Comparison of ENCODE assay signal across 29 cellular contexts in genomic region chr12:52533686-52534470, GRCh38. TPM values are rescaled to one million over a fixed set of nuclear protein-coding genes. Genes with fewer than 3 reads are reported as not detected.
DNase-seq lines count a peak whose midpoint lies in the region; ATAC-seq, FAIRE-seq and TF ChIP-seq lines count a peak whose summit lies in the region.
"Had no signal": no experiment of that assay in that cellular context is flagged by ENCODE, and none has a peak within 500 bp of the region (broad histone marks: within the 10 kb centered on the region; RNA-seq: fewer than 3 reads in every experiment).

No MANE protein-coding gene starts in this region.

- in situ Hi-C loops in mammary epithelial cell (cut with MboI; ENCODE audit: low sequenced_read_pairs in 2 of 2) (no loop called here), K562 (cut with MboI) (no loop called here)

- dilution Hi-C loops in mammary epithelial cell (cut with HindIII; ENCODE audit: low sequenced_read_pairs): no loop called here

- 46% methylated on average over 9 of the region's 10 CpGs for WGBS in mammary epithelial cell (ENCODE audit: low coverage, missing lambda C conversion rate)
- 6% methylated on average over 10 of the region's 10 CpGs for WGBS in K562 (ENCODE audit: insufficient coverage, low coverage, missing lambda C conversion rate)
- WGBS in neuronal stem cell (ENCODE audit: extremely low coverage in 2 of 2, insufficient read length in 2 of 2, insufficient replicate concordance in 1 of 2), 2 donors: no CpG with 5 or more reads among the region's 10 CpGs

- H3K9ac ChIP-seq in mammary epithelial cell (ENCODE audit: insufficient read depth, low read length) (no peak overlapping the region), K562 (ENCODE audit: insufficient read depth in 1 of 2, low read depth in 2 of 2, low read length in 2 of 2) (no peak overlapping the region), neuronal stem cell (ENCODE audit: low read depth, low read length, poor library complexity) (no peak overlapping the region)
- H3K9ac ChIP-seq: BLaER1 treated with 17β-estradiol and CSF1 and Interleukin-3, amounts not matched to agents 10 nM and 100 nM had no signal

- ATAC-seq in K562 (no peak), upper lobe of right lung (no peak), HG03025 (IDR thresholded peaks at IDR 0.05; ENCODE audit: low FRiP score, unreplicated experiment) (no peak)

- H4K8ac ChIP-seq in neuronal stem cell (ENCODE audit: low read depth, low read length): no peak overlapping the region

- TF ChIP-seq EP300 in K562 (IDR thresholded peaks at IDR 0.05; ENCODE audit: low read length): no peak

- H2BK15ac ChIP-seq in neuronal stem cell (ENCODE audit: low read length): no peak overlapping the region

- H2AFZ ChIP-seq in mammary epithelial cell (ENCODE audit: low read depth, low read length) (no peak overlapping the region), K562 (ENCODE audit: low read depth, low read length) (no peak overlapping the region), neuronal stem cell (ENCODE audit: low read length) (no peak overlapping the region)
- H2AFZ ChIP-seq: PC-9 had no signal

- H3K27me3 ChIP-seq in breast epithelium (no peaks in the 10 kb centered on the region), mammary epithelial cell (ENCODE audit: insufficient read depth, low read length) (no peaks in the 10 kb centered on the region), K562 (ENCODE audit: control insufficient read depth in 2 of 2, insufficient read depth in 2 of 2, low read length in 2 of 2) (peaks cover 7 to 37% of the 10 kb centered on the region in 2 experiments; a peak in 4 of 5 replicates), neuronal stem cell (ENCODE audit: control insufficient read depth in 3 of 3, insufficient read depth in 3 of 3, low read depth in 1 of 3, low read length in 3 of 3) (no peaks in the 10 kb centered on the region), upper lobe of right lung (no peaks in the 10 kb centered on the region)
- H3K27me3 ChIP-seq: BLaER1 treated with 17β-estradiol and CSF1 and Interleukin-3, amounts not matched to agents 10 nM and 100 nM had no signal

- no peak for TF ChIP-seq CTCF in breast epithelium (IDR thresholded peaks at IDR 0.05)
- TF ChIP-seq CTCF in mammary epithelial cell (conservative IDR thresholded peaks at IDR 0.05 in 1 of 2, IDR thresholded peaks at IDR 0.05 in 1 of 2; ENCODE audit: extremely low read depth in 1 of 2, insufficient read depth in 1 of 2, low read depth in 1 of 2, low read length in 2 of 2): no peak
- TF ChIP-seq CTCF in K562 (IDR thresholded peaks at IDR 0.05 in 2 of 3, conservative IDR thresholded peaks at IDR 0.05 in 1 of 3; ENCODE audit: insufficient read depth in 2 of 3, low read depth in 1 of 3, low read length in 3 of 3): no peak
- TF ChIP-seq CTCF in upper lobe of right lung (IDR thresholded peaks at IDR 0.05): no peak

- peak overlapping the region; percentile 42 for H3K18ac ChIP-seq in neuronal stem cell (ENCODE audit: low read length)

- H3K14ac ChIP-seq in neuronal stem cell (ENCODE audit: low read length): no peak overlapping the region

- H3K4ac ChIP-seq in neuronal stem cell (ENCODE audit: low read length): no peak overlapping the region

- H2BK12ac ChIP-seq in neuronal stem cell (ENCODE audit: low read length): no peak overlapping the region

- intact Hi-C loops in breast epithelium (cut with DNase I; ENCODE audit: low total_unique reads) (no loop called here), mammary epithelial cell (cut with micrococcal nuclease) (no loop called here), K562 (cut with micrococcal nuclease) (no loop called here), upper lobe of right lung (cut with DNase I) (no loop called here)

- no peak overlapping the region for H2BK120ac ChIP-seq in neuronal stem cell (ENCODE audit: low read depth, low read length)

- no peak overlapping the region for H2BK5ac ChIP-seq in neuronal stem cell (ENCODE audit: low read length)

- H4K91ac ChIP-seq in neuronal stem cell (ENCODE audit: low read depth, low read length, poor library complexity): no peak overlapping the region

- no peaks in the 10 kb centered on the region for H4K20me1 ChIP-seq in mammary epithelial cell (ENCODE audit: insufficient read depth, low read length)
- H4K20me1 ChIP-seq in K562 (replicated peaks; ENCODE audit: control insufficient read depth, insufficient read depth, low read length): 0 out of 2 replicates have a peak, but pooled peaks cover 2% of the 10 kb centered on the region
- H4K20me1 ChIP-seq: BLaER1 treated with 17β-estradiol and CSF1 and Interleukin-3, amounts not matched to agents 10 nM and 100 nM had no signal

- TF ChIP-seq POLR2A in breast epithelium (IDR thresholded peaks at IDR 0.05) (no peak), K562 (conservative IDR thresholded peaks at IDR 0.05) (no peak)

- POLR2A ChIA-PET in K562 (lab: Yijun Ruan, JAX): interaction anchor here (0.6 kb wide), 1 partner anchor 333 kb away, joined by 3 read pairs; no protein-coding TSS in a partner anchor

- TF ChIP-seq RAD21 in K562 (CRISPR knock-in tag; conservative IDR thresholded peaks at IDR 0.05 in 1 of 2, IDR thresholded peaks at IDR 0.05 in 1 of 2): no peak

- H3K4me2 ChIP-seq in mammary epithelial cell (ENCODE audit: insufficient read depth, low read depth, low read length) (no peak overlapping the region), K562 (ENCODE audit: insufficient read depth, low read length) (no peak overlapping the region), neuronal stem cell (ENCODE audit: insufficient read depth, low read length, poor library complexity, severe bottlenecking) (no peak overlapping the region)
- H3K4me2 ChIP-seq: BLaER1 treated with 17β-estradiol and CSF1 and Interleukin-3, amounts not matched to agents 10 nM and 100 nM; PC-9 had no signal

- CTCF ChIA-PET in mammary epithelial cell (lab: Charles Lee; ENCODE audit: low non-redundant PET) (no interaction called here), K562 (lab: Yijun Ruan, JAX; ENCODE audit: low intra/inter-chr PET ratio) (interaction anchor here (0.9 kb wide), 1 partner anchor 382 kb away, joined by 5 read pairs; no protein-coding TSS in a partner anchor)

- no peak for FAIRE-seq in K562 (lab: Jason Lieb, UNC)
- FAIRE-seq: H54 had no signal

- H3K27ac ChIP-seq in breast epithelium: peak overlapping the region; percentile 52 to 54
- no peak overlapping the region for H3K27ac ChIP-seq in mammary epithelial cell (ENCODE audit: insufficient read depth, low read depth, low read length)
- no peak overlapping the region for H3K27ac ChIP-seq in K562 (ENCODE audit: extremely low read depth, low read depth, low read length)
- H3K27ac ChIP-seq in neuronal stem cell (replicated peaks; ENCODE audit: low read length): no peak overlapping the region
- no peak overlapping the region for H3K27ac ChIP-seq in upper lobe of right lung
- H3K27ac ChIP-seq: BLaER1 treated with 17β-estradiol and CSF1 and Interleukin-3, amounts not matched to agents 10 nM and 100 nM; PC-9 had no signal

- no peaks in the 10 kb centered on the region for H3K9me3 ChIP-seq in breast epithelium
- no peaks in the 10 kb centered on the region for H3K9me3 ChIP-seq in mammary epithelial cell (replicated peaks; ENCODE audit: insufficient read depth, low read length)
- H3K9me3 ChIP-seq in K562 (replicated peaks; ENCODE audit: control insufficient read depth, insufficient read depth, low read depth, low read length): no peaks in the 10 kb centered on the region
- H3K9me3 ChIP-seq in neuronal stem cell (replicated peaks in 1 of 2; ENCODE audit: control insufficient read depth in 2 of 2, insufficient read depth in 1 of 2, low read depth in 1 of 2, low read length in 2 of 2): no peaks in the 10 kb centered on the region
- H3K9me3 ChIP-seq in upper lobe of right lung: no peaks in the 10 kb centered on the region
- H3K9me3 ChIP-seq: BLaER1 treated with 17β-estradiol and CSF1 and Interleukin-3, amounts not matched to agents 10 nM and 100 nM had no signal

- H3K79me2 ChIP-seq in mammary epithelial cell (ENCODE audit: insufficient read depth, low read length) (no peaks in the 10 kb centered on the region), K562 (ENCODE audit: control insufficient read depth, insufficient read depth, low read length) (no peaks in the 10 kb centered on the region)

- H3K4me3 ChIP-seq in breast epithelium: no peak overlapping the region
- no peak overlapping the region for H3K4me3 ChIP-seq in mammary epithelial cell (replicated peaks in 1 of 3; ENCODE audit: insufficient read depth in 1 of 3, low read depth in 2 of 3, low read length in 3 of 3)
- no peak overlapping the region for H3K4me3 ChIP-seq in K562
- H3K4me3 ChIP-seq in neuronal stem cell (ENCODE audit: low read length in 2 of 2): no peak overlapping the region
- no peak overlapping the region for H3K4me3 ChIP-seq in upper lobe of right lung
- H3K4me3 ChIP-seq: BLaER1 treated with 17β-estradiol and CSF1 and Interleukin-3, amounts not matched to agents 10 nM and 100 nM; PC-9 had no signal

- no peak overlapping the region for H3K23ac ChIP-seq in neuronal stem cell (ENCODE audit: low read depth, low read length, poor library complexity)

- DNase-seq in breast epithelium (ENCODE audit: low spot score in 2 of 2) (peak in 1 of 2 donors; percentile 36), mammary epithelial cell (no peak), K562 (ENCODE audit: extremely low read depth in 1 of 4, low spot score in 3 of 4) (no peak), neuronal stem cell (ENCODE audit: low spot score) (no peak), upper lobe of right lung (peak; percentile 48), NCI-H226 (no peak), activated gamma-delta T cell (lab: John Stamatoyannopoulos, UW) (no peak)
- DNase-seq: CD4-positive, alpha-beta memory T cell; COR-L47; Kasumi-1; NCI-H1105; NCI-H1436 treated with DMSO at 0.1 percent for 48 hours; NCI-H187 treated with DMSO at 0.1 percent for 48 hours; NCI-H2107; NCI-H446; NCI-H524 treated with DMSO at 0.1 percent for 48 hours; NCI-H774; SHP77 had no signal

- H2AK5ac ChIP-seq in neuronal stem cell (ENCODE audit: low read depth, low read length): no peak overlapping the region

- no peaks in the 10 kb centered on the region for H3K36me3 ChIP-seq in breast epithelium
- H3K36me3 ChIP-seq in mammary epithelial cell (ENCODE audit: insufficient read depth, low read length): no peaks in the 10 kb centered on the region
- H3K36me3 ChIP-seq in K562 (ENCODE audit: control insufficient read depth, insufficient read depth, low read length): no peaks in the 10 kb centered on the region
- H3K36me3 ChIP-seq in neuronal stem cell (replicated peaks in 1 of 2; ENCODE audit: control insufficient read depth in 2 of 2, insufficient read depth in 2 of 2, low read length in 2 of 2): no peaks in the 10 kb centered on the region
- no peaks in the 10 kb centered on the region for H3K36me3 ChIP-seq in upper lobe of right lung
- H3K36me3 ChIP-seq: BLaER1 treated with 17β-estradiol and CSF1 and Interleukin-3, amounts not matched to agents 10 nM and 100 nM had no signal

- no peaks in the 10 kb centered on the region for H3K9me1 ChIP-seq in K562 (ENCODE audit: control insufficient read depth, insufficient read depth, low read length)

- peaks cover 0 to 3% of the 10 kb centered on the region in 2 donors for H3K4me1 ChIP-seq in breast epithelium
- peaks cover 15% of the 10 kb centered on the region for H3K4me1 ChIP-seq in mammary epithelial cell (ENCODE audit: insufficient read depth, low read length)
- H3K4me1 ChIP-seq in K562 (replicated peaks in 1 of 2; ENCODE audit: control insufficient read depth in 2 of 2, insufficient read depth in 2 of 2, low read length in 2 of 2): no peaks in the 10 kb centered on the region
- H3K4me1 ChIP-seq in neuronal stem cell (ENCODE audit: control insufficient read depth in 2 of 2, insufficient read depth in 1 of 2, low read depth in 1 of 2, low read length in 2 of 2): no peaks in the 10 kb centered on the region
- H3K4me1 ChIP-seq in upper lobe of right lung: no peaks in the 10 kb centered on the region

- BruUV-seq in mammary epithelial cell (replicated peaks; lab: Mats Ljungman, UMichigan) (no TSS peak), K562 (replicated peaks; lab: Mats Ljungman, UMichigan) (no TSS peak)

- H3K79me1 ChIP-seq in neuronal stem cell (ENCODE audit: low read depth, low read length): no peaks in the 10 kb centered on the region

RNA-seq across cellular contexts. Expression of gene KRT5, which starts 13.7 kb away (rescaled TPM):
- 100 to 1,000 TPM in 2 of 3 donors, 1 to 10 TPM in 1; 4.3 to 464 (median 413) TPM for total RNA-seq in breast epithelium
- 1,000 to 10,000 TPM; 7,365 to 9,297 TPM for total RNA-seq in mammary epithelial cell
- 8,158 TPM for polyA plus RNA-seq in mammary epithelial cell
- 8,553 TPM for polyA minus RNA-seq in mammary epithelial cell
- not detected in 2 replicates for total RNA-seq in K562 (2011; cell fraction: chromatin; rRNA removed; ENCODE audit: low replicate concordance)
- total RNA-seq in K562 (2011; cell fraction: nucleolus; rRNA removed): 0.26 TPM in 1 of 2 replicates, not detected in the other
- not detected in 2 replicates for total RNA-seq in K562 (2011; cell fraction: nucleoplasm; rRNA removed)
- total RNA-seq in K562 (2014; rRNA removed): not detected in 2 replicates
- total RNA-seq in K562 (2014; rRNA removed; fragmentation: Illumina TruSeq; extraction: Trizol): not detected in 2 replicates
- not detected in 2 replicates for total RNA-seq in K562 (2015; rRNA removed; fragmentation: Illumina TruSeq; extraction: Trizol)
- total RNA-seq in K562 (2021): not detected in 2 replicates
- 0.12 and 0.32 TPM in 2 replicates for polyA plus RNA-seq in K562 (2011; rRNA removed)
- 0.07 and 0.09 TPM in 2 replicates for polyA plus RNA-seq in K562 (2011; cell fraction: cytosol; rRNA removed)
- not detected in 2 replicates for polyA plus RNA-seq in K562 (2011; cell fraction: nucleus; rRNA removed)
- polyA plus RNA-seq in K562 (2012): not detected in 2 replicates
- not detected in 2 replicates for polyA plus RNA-seq in K562 (2014; fragmentation: Illumina TruSeq; extraction: Trizol)
- polyA plus RNA-seq in K562 (2014; fragmentation: Nextera tagmentation; extraction: Ambion mirVana): not detected
- not detected in 2 replicates for polyA plus RNA-seq in K562 (2014; rRNA removed)
- polyA minus RNA-seq in K562 (2011; rRNA and poly(A)+ RNA removed): 0.30 TPM in 1 of 2 replicates, not detected in the other
- polyA minus RNA-seq in K562 (2011; cell fraction: cytosol; rRNA and poly(A)+ RNA removed): not detected in 2 replicates
- not detected in 2 replicates for polyA minus RNA-seq in K562 (2011; cell fraction: nucleus; rRNA and poly(A)+ RNA removed)
- not detected for polyA plus RNA-seq in neuronal stem cell (2013, experiment 1 of 2)
- polyA plus RNA-seq in neuronal stem cell (2013, experiment 2 of 2): not detected
- total RNA-seq in upper lobe of right lung: 8.8 TPM
- total RNA-seq: CD4-positive, alpha-beta memory T cell; Daoy; G401; HT-29; M059J; RPMI7951; SK-MEL-5 had no signal
- polyA plus RNA-seq: CD4-positive, alpha-beta memory T cell had no signal

RNA-seq across cellular contexts. Expression of gene KRT71, which starts 19.1 kb away (rescaled TPM):
- total RNA-seq in breast epithelium (under 1 TPM in 1 of 3 donors, not detected in 2; 0.16 TPM), mammary epithelial cell (not detected), K562 (2014; rRNA removed) (not detected in 2 replicates), K562 (2014; rRNA removed; fragmentation: Illumina TruSeq; extraction: Trizol) (not detected in 2 replicates), K562 (2015; rRNA removed; fragmentation: Illumina TruSeq; extraction: Trizol) (not detected in 2 replicates), K562 (2021) (not detected in 2 replicates), upper lobe of right lung (not detected)
- polyA plus RNA-seq in mammary epithelial cell (not detected), K562 (2011; rRNA removed) (not detected in 2 replicates), K562 (2014; fragmentation: Illumina TruSeq; extraction: Trizol) (not detected in 2 replicates), K562 (2014; fragmentation: Nextera tagmentation; extraction: Ambion mirVana) (not detected), K562 (2014; rRNA removed) (not detected in 2 replicates)
- not detected for polyA minus RNA-seq in mammary epithelial cell
- not detected in 2 replicates for total RNA-seq in K562 (2011; cell fraction: chromatin; rRNA removed; ENCODE audit: low replicate concordance)
- total RNA-seq in K562 (2011; cell fraction: nucleolus; rRNA removed): not detected in 2 replicates
- not detected in 2 replicates for total RNA-seq in K562 (2011; cell fraction: nucleoplasm; rRNA removed)
- not detected in 2 replicates for polyA plus RNA-seq in K562 (2011; cell fraction: cytosol; rRNA removed)
- not detected in 2 replicates for polyA plus RNA-seq in K562 (2011; cell fraction: nucleus; rRNA removed)
- not detected in 2 replicates for polyA plus RNA-seq in K562 (2012)
- not detected in 2 replicates for polyA minus RNA-seq in K562 (2011; rRNA and poly(A)+ RNA removed)
- polyA minus RNA-seq in K562 (2011; cell fraction: cytosol; rRNA and poly(A)+ RNA removed): not detected in 2 replicates
- not detected in 2 replicates for polyA minus RNA-seq in K562 (2011; cell fraction: nucleus; rRNA and poly(A)+ RNA removed)
- polyA plus RNA-seq in neuronal stem cell (2013, experiment 1 of 2): not detected
- not detected for polyA plus RNA-seq in neuronal stem cell (2013, experiment 2 of 2)
- total RNA-seq: A172; CD4-positive, alpha-beta memory T cell; Daoy; G401; HT-29; M059J; PC-9; RPMI7951; SK-MEL-5 had no signal
- polyA plus RNA-seq: CD4-positive, alpha-beta memory T cell had no signal

RNA-seq across cellular contexts. Expression of gene KRT74, which starts 39.8 kb away (rescaled TPM):
- total RNA-seq in breast epithelium (not detected), mammary epithelial cell (not detected), K562 (2014; rRNA removed) (not detected in 2 replicates), K562 (2014; rRNA removed; fragmentation: Illumina TruSeq; extraction: Trizol) (not detected in 2 replicates), K562 (2015; rRNA removed; fragmentation: Illumina TruSeq; extraction: Trizol) (not detected in 2 replicates), K562 (2021) (not detected in 2 replicates), upper lobe of right lung (not detected)
- polyA plus RNA-seq in mammary epithelial cell (0.05 TPM), K562 (2011; rRNA removed) (not detected in 2 replicates), K562 (2014; fragmentation: Illumina TruSeq; extraction: Trizol) (not detected in 2 replicates), K562 (2014; fragmentation: Nextera tagmentation; extraction: Ambion mirVana) (not detected), K562 (2014; rRNA removed) (not detected in 2 replicates)
- not detected for polyA minus RNA-seq in mammary epithelial cell
- total RNA-seq in K562 (2011; cell fraction: chromatin; rRNA removed; ENCODE audit: low replicate concordance): not detected in 2 replicates
- total RNA-seq in K562 (2011; cell fraction: nucleolus; rRNA removed): not detected in 2 replicates
- not detected in 2 replicates for total RNA-seq in K562 (2011; cell fraction: nucleoplasm; rRNA removed)
- not detected in 2 replicates for polyA plus RNA-seq in K562 (2011; cell fraction: cytosol; rRNA removed)
- not detected in 2 replicates for polyA plus RNA-seq in K562 (2011; cell fraction: nucleus; rRNA removed)
- not detected in 2 replicates for polyA plus RNA-seq in K562 (2012)
- not detected in 2 replicates for polyA minus RNA-seq in K562 (2011; rRNA and poly(A)+ RNA removed)
- not detected in 2 replicates for polyA minus RNA-seq in K562 (2011; cell fraction: cytosol; rRNA and poly(A)+ RNA removed)
- polyA minus RNA-seq in K562 (2011; cell fraction: nucleus; rRNA and poly(A)+ RNA removed): not detected in 2 replicates
- polyA plus RNA-seq in neuronal stem cell (2013, experiment 1 of 2): not detected
- not detected for polyA plus RNA-seq in neuronal stem cell (2013, experiment 2 of 2)
- total RNA-seq: A172; CD4-positive, alpha-beta memory T cell; Daoy; G401; HT-29; M059J; PC-9; RPMI7951; SK-MEL-5 had no signal
- polyA plus RNA-seq: CD4-positive, alpha-beta memory T cell had no signal

RNA-seq across cellular contexts. Expression of gene KRT6A, which starts 40.8 kb away (rescaled TPM):
- total RNA-seq in breast epithelium: 1 to 10 TPM in 1 of 3 donors, under 1 TPM in 1, not detected in 1; 0.33 to 3.1 TPM
- 1,000 to 10,000 TPM; 5,785 to 6,260 TPM for total RNA-seq in mammary epithelial cell
- 8,475 TPM for polyA plus RNA-seq in mammary epithelial cell
- polyA minus RNA-seq in mammary epithelial cell: 6,728 TPM
- total RNA-seq in K562 (2011; cell fraction: chromatin; rRNA removed; ENCODE audit: low replicate concordance): not detected in 2 replicates
- 0.26 TPM in 1 of 2 replicates, not detected in the other for total RNA-seq in K562 (2011; cell fraction: nucleolus; rRNA removed)
- total RNA-seq in K562 (2011; cell fraction: nucleoplasm; rRNA removed): not detected in 2 replicates
- total RNA-seq in K562 (2014; rRNA removed): not detected in 2 replicates
- total RNA-seq in K562 (2014; rRNA removed; fragmentation: Illumina TruSeq; extraction: Trizol): not detected in 2 replicates
- not detected in 2 replicates for total RNA-seq in K562 (2015; rRNA removed; fragmentation: Illumina TruSeq; extraction: Trizol)
- not detected in 2 replicates for total RNA-seq in K562 (2021)
- 0.26 TPM in 1 of 2 replicates, not detected in the other for polyA plus RNA-seq in K562 (2011; rRNA removed)
- polyA plus RNA-seq in K562 (2011; cell fraction: cytosol; rRNA removed): 0.03 and 0.07 TPM in 2 replicates
- polyA plus RNA-seq in K562 (2011; cell fraction: nucleus; rRNA removed): not detected in 2 replicates
- not detected in 2 replicates for polyA plus RNA-seq in K562 (2012)
- polyA plus RNA-seq in K562 (2014; fragmentation: Illumina TruSeq; extraction: Trizol): not detected in 2 replicates
- polyA plus RNA-seq in K562 (2014; fragmentation: Nextera tagmentation; extraction: Ambion mirVana): not detected
- not detected in 2 replicates for polyA plus RNA-seq in K562 (2014; rRNA removed)
- polyA minus RNA-seq in K562 (2011; rRNA and poly(A)+ RNA removed): 0.30 TPM in 1 of 2 replicates, not detected in the other
- polyA minus RNA-seq in K562 (2011; cell fraction: cytosol; rRNA and poly(A)+ RNA removed): not detected in 2 replicates
- 0.13 TPM in 1 of 2 replicates, not detected in the other for polyA minus RNA-seq in K562 (2011; cell fraction: nucleus; rRNA and poly(A)+ RNA removed)
- not detected for polyA plus RNA-seq in neuronal stem cell (2013, experiment 1 of 2)
- not detected for polyA plus RNA-seq in neuronal stem cell (2013, experiment 2 of 2)
- 3.0 TPM for total RNA-seq in upper lobe of right lung
- total RNA-seq: A172; CD4-positive, alpha-beta memory T cell; Daoy; G401; HT-29; M059J; RPMI7951; SK-MEL-5 had no signal
- polyA plus RNA-seq: CD4-positive, alpha-beta memory T cell had no signal

Comparison
In these comparisons a context has a peak if more than half of its experiments do, and no peak if none do; other contexts are left out.
1. H3K27ac ChIP-seq: peak in breast epithelium (2 of 2); none in mammary epithelial cell (single experiment), K562 (single experiment), neuronal stem cell (single experiment) and upper lobe of right lung (single experiment).
2. RNA of gene KRT5, which starts 13.7 kb away (total RNA-seq): 7,365 to 9,297 TPM in mammary epithelial cell; 4.3 to 464 TPM in breast epithelium, 8.8 TPM in upper lobe of right lung (single experiment) and 0.26 TPM in K562; every median in the first group is over 10 times any median in the second.